In genomic region chr17:45353047-45353446, GRCh38 we compare ENCODE assay signal across 11 cellular contexts. TPM values are rescaled to one million over a fixed set of nuclear protein-coding genes. Genes with fewer than 3 reads are reported as not detected.
DNase-seq lines count a peak whose midpoint lies in the region; ATAC-seq and TF ChIP-seq lines count a peak whose summit lies in the region.
"Had no signal": no experiment of that assay in that cellular context is flagged by ENCODE, and none has a peak within 500 bp of the region (broad histone marks: within the 10 kb centered on the region; RNA-seq: fewer than 3 reads in every experiment).

No MANE protein-coding gene starts in this region.

- no peak for TF ChIP-seq EP300 in tibial nerve (IDR thresholded peaks at IDR 0.05)

- H3K27me3 ChIP-seq in OCI-LY3 (ENCODE audit: low read depth, low read length), result no peaks in the 10 kb centered on the region
- H3K27me3 ChIP-seq in H7 (ENCODE audit: control insufficient read depth, insufficient read depth, low read length), result no peaks in the 10 kb centered on the region
- H3K27me3 ChIP-seq in tibial nerve, result no peaks in the 10 kb centered on the region

- H3K9me3 Mint-ChIP-seq in activated naive CD8-positive, alpha-beta T cell treated with anti-CD3 and anti-CD28 coated beads, Interleukin-2, amount 50 U/mL, for 24 hours, result peaks cover 13% of the 10 kb centered on the region

- peak overlapping the region; percentile 91 for H3K27ac ChIP-seq in OCI-LY3 (ENCODE audit: low read length)
- H3K27ac ChIP-seq in tibial nerve, result no peak overlapping the region

- TF ChIP-seq CTCF in OCI-LY3 (IDR thresholded peaks at IDR 0.05; ENCODE audit: low read depth, low read length) (no peak), tibial nerve (IDR thresholded peaks at IDR 0.05) (no peak)

- 82 to 85% methylated on average over 4 of the region's 4 CpGs for WGBS in tibial nerve, 2 donors

- H3K4me3 Mint-ChIP-seq in activated naive CD8-positive, alpha-beta T cell treated with anti-CD3 and anti-CD28 coated beads, Interleukin-2, amount 50 U/mL, for 24 hours, result peak overlapping the region; percentile 30

- peak overlapping the region; percentile 62 for H3K27ac Mint-ChIP-seq in activated naive CD8-positive, alpha-beta T cell treated with anti-CD3 and anti-CD28 coated beads, Interleukin-2, amount 50 U/mL, for 24 hours

- H3K4me1 Mint-ChIP-seq in activated naive CD8-positive, alpha-beta T cell treated with anti-CD3 and anti-CD28 coated beads, Interleukin-2, amount 50 U/mL, for 24 hours, result peaks cover 36% of the 10 kb centered on the region

- H4K20me1 ChIP-seq in OCI-LY3 (ENCODE audit: insufficient read depth, low read length), result no peaks in the 10 kb centered on the region

- peaks cover 2% of the 10 kb centered on the region for H3K36me3 Mint-ChIP-seq in activated naive CD8-positive, alpha-beta T cell treated with anti-CD3 and anti-CD28 coated beads, Interleukin-2, amount 50 U/mL, for 24 hours (ENCODE audit: low read depth)

- TF ChIP-seq POLR2A in tibial nerve (IDR thresholded peaks at IDR 0.05), result no peak

- H3K27me3 Mint-ChIP-seq in activated naive CD8-positive, alpha-beta T cell treated with anti-CD3 and anti-CD28 coated beads, Interleukin-2, amount 50 U/mL, for 24 hours, result peaks cover 9% of the 10 kb centered on the region

- peak overlapping the region; percentile 66 for H3K4me2 ChIP-seq in OCI-LY3 (ENCODE audit: low read length)

- H3K9ac ChIP-seq in OCI-LY3 (ENCODE audit: low read length), result peak overlapping the region; percentile 61

- H3K36me3 ChIP-seq in OCI-LY3 (replicated peaks; ENCODE audit: low read depth, low read length) (peaks cover 14% of the 10 kb centered on the region), H7 (replicated peaks; ENCODE audit: control insufficient read depth, insufficient read depth, low read length) (no peaks in the 10 kb centered on the region), tibial nerve (no peaks in the 10 kb centered on the region)

- H3K9me3 ChIP-seq in OCI-LY3 (ENCODE audit: insufficient read depth, low read length) (peaks cover 8% of the 10 kb centered on the region), tibial nerve (peaks cover 0 to 9% (median 2%) of the 10 kb centered on the region in 4 donors)

- ATAC-seq in GM18868 (IDR thresholded peaks at IDR 0.05; ENCODE audit: unreplicated experiment), result peak; percentile 54
- peak; percentile 97 for ATAC-seq in activated naive CD8-positive, alpha-beta T cell treated with anti-CD3 and anti-CD28 coated beads, Interleukin-2, amount 50 U/mL, for 24 hours
- ATAC-seq in HG03439 (IDR thresholded peaks at IDR 0.05; ENCODE audit: unreplicated experiment), result no peak
- no peak for ATAC-seq in HG02981 (IDR thresholded peaks at IDR 0.05; ENCODE audit: unreplicated experiment)

- peak overlapping the region; percentile 39 for H3K4me3 ChIP-seq in OCI-LY3 (ENCODE audit: low read length)
- H3K4me3 ChIP-seq in H7 (ENCODE audit: insufficient read depth, low read depth, low read length), result no peak overlapping the region
- no peak overlapping the region for H3K4me3 ChIP-seq in tibial nerve
- H3K4me3 ChIP-seq: lung had no signal

- no peak overlapping the region for H2AFZ ChIP-seq in OCI-LY3 (ENCODE audit: low read depth, low read length)

- DNase-seq in activated naive CD8-positive, alpha-beta T cell treated with anti-CD3 and anti-CD28 coated beads, Interleukin-2, amount 50 U/mL, for 24 hours, result peak; percentile 54
- DNase-seq in stimulated activated CD4-positive, alpha-beta T cell treated with anti-CD3 and anti-CD28 coated beads, TNF-alpha, amount 100 ng/mL, for 4 hours (ENCODE audit: low read depth in 3 of 3), result peak in 2 of 3 experiments; percentile 6 to 10
- DNase-seq in H7 (no peak), tibial nerve (ENCODE audit: low spot score in 2 of 2) (no peak)
- DNase-seq: NCI-H1417 treated with DMSO at 0.1 percent for 48 hours, right cardiac atrium had no signal

- H3K4me1 ChIP-seq in OCI-LY3 (ENCODE audit: low read length) (peaks cover 49% of the 10 kb centered on the region), tibial nerve (no peaks in the 10 kb centered on the region)

- no peaks in the 10 kb centered on the region for H3K79me2 ChIP-seq in OCI-LY3 (ENCODE audit: low read length)

RNA-seq across cellular contexts. Expression of gene MAP3K14, which starts 36.2 kb away (rescaled TPM):
- total RNA-seq in H7 (2014; rRNA removed; shearing (Covaris generic)), result 1.6 TPM in 2 replicates
- 10 to 100 TPM in 3 of 4 donors, 1 to 10 TPM in 1; 9.6 to 15.6 (median 13.3) TPM for total RNA-seq in tibial nerve

Comparison
In these comparisons a context has a peak if more than half of its experiments do, and no peak if none do; other contexts are left out.
1. ATAC-seq: peak in GM18868 (single experiment) and activated naive CD8-positive, alpha-beta T cell treated with anti-CD3 and anti-CD28 coated beads, Interleukin-2, amount 50 U/mL, for 24 hours (single experiment); none in HG03439 (single experiment) and HG02981 (single experiment).
2. DNase-seq: peak in activated naive CD8-positive, alpha-beta T cell treated with anti-CD3 and anti-CD28 coated beads, Interleukin-2, amount 50 U/mL, for 24 hours (single experiment) and stimulated activated CD4-positive, alpha-beta T cell treated with anti-CD3 and anti-CD28 coated beads, TNF-alpha, amount 100 ng/mL, for 4 hours (2 of 3); none in H7 (single experiment) and tibial nerve (0 of 2).